ENCODE assay signal across 1 cellular context in the genomic region with DNA sequence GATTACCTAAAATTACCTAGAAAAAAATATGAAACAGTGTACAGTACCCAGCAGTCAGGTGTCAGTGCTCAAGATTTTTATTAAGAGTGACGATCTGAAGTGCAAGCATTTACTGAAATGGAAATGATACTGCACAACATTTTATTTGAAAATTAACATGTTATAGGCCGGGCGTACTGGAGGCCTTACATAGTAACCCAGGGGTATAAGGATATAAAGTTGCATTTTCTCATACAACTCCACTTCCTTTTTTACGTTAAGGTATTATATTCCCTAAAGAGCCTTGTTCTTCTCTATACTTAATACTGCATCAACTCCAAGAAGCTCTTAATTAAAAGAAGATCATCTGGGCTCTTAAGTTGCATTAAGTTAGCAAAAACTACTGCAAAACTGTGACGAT.
TF ChIP-seq lines count a peak whose summit lies in the region.

No MANE protein-coding gene starts in this region.

TF ChIP-seq in K562, 482 proteins besides CTCF, POLR2A, EP300 and RAD21:
- no peak for TF ChIP-seq ZNF347 (CRISPR knock-in tag; IDR thresholded peaks at IDR 0.05; ENCODE audit: low read depth)
